In genomic region chr16:65617421-65617820, GRCh38 we compare ENCODE assay signal across 26 cellular contexts.
"Had no signal": no experiment of that assay in that cellular context is flagged by ENCODE, and none has a peak within 500 bp of the region (broad histone marks: within the 10 kb centered on the region; RNA-seq: fewer than 3 reads in every experiment).

No MANE protein-coding gene starts in this region.

- H2AFZ ChIP-seq: PC-9 had no signal

- DNase-seq: Karpas-422; KG1; MG63; NCI-H1092; NCI-H1105 treated with DMSO at 0.1 percent for 48 hours; NCI-H1417 treated with DMSO at 0.1 percent for 48 hours; NCI-H146; NCI-H1694 treated with DMSO at 0.1 percent for 48 hours; NCI-H1930; NCI-H2081 treated with DMSO at 0.1 percent for 48 hours; NCI-H2171; NCI-H226; NCI-H446; NCI-H510A; NCI-H526; NCI-H748 treated with DMSO at 0.1 percent for 48 hours; NK-92 treated with Interleukin-12 subunit alpha and Interleukin-12 subunit beta, amount 100 ng/mL, for 24 hours; OCI-M1; PC-9; Peyer's patch; SHP77 treated with DMSO at 0.1 percent for 48 hours; T-cell had no signal

- H3K4me1 ChIP-seq: Peyer's patch, SJSA1 had no signal

- H3K27ac ChIP-seq: HL-60, PC-9, Peyer's patch, SJSA1, SK-N-MC had no signal

- H3K4me2 ChIP-seq: PC-9 had no signal

- H3K36me3 ChIP-seq: MG63, Peyer's patch, SJSA1 had no signal

- H3K9me3 ChIP-seq: MG63, Peyer's patch, SJSA1 had no signal

- H3K4me3 ChIP-seq: MG63, PC-9, Peyer's patch, SJSA1, SK-N-MC had no signal

- ATAC-seq: Right ventricle myocardium inferior, T-cell had no signal

- H3K27me3 ChIP-seq: MG63, Peyer's patch, SJSA1 had no signal
